1 cellular context compared by ENCODE assay signal in genomic region chr13:23447927-23448326, GRCh38.
TF ChIP-seq lines count a peak whose summit lies in the region.

No MANE protein-coding gene starts in this region.

TF ChIP-seq in GM23338, 12 proteins besides CTCF, POLR2A, EP300 and RAD21 (continued from another document):
- TF ChIP-seq ZNF462 (CRISPR knock-in tag; IDR thresholded peaks at IDR 0.05) = no peak
